Comparison of ENCODE assay signal across 11 cellular contexts in genomic region chr4:7973545-7973981, GRCh38. TPM values are rescaled to one million over a fixed set of nuclear protein-coding genes. Genes with fewer than 3 reads are reported as not detected.
DNase-seq lines count a peak whose midpoint lies in the region; TF ChIP-seq lines count a peak whose summit lies in the region.
"Had no signal": no experiment of that assay in that cellular context is flagged by ENCODE, and none has a peak within 500 bp of the region (broad histone marks: within the 10 kb centered on the region; RNA-seq: fewer than 3 reads in every experiment).

No MANE protein-coding gene starts in this region.

- in situ Hi-C loops in astrocyte of the spinal cord (cut with HindIII; ENCODE audit: low sequenced_read_pairs): no loop called here

- TF ChIP-seq CTCF in astrocyte of the spinal cord (IDR thresholded peaks at IDR 0.05; ENCODE audit: low read depth, low read length): no peak

- H3K4me3 ChIP-seq in astrocyte of the spinal cord (ENCODE audit: low read depth, low read length): no peak overlapping the region
- H3K4me3 ChIP-seq: SK-N-MC had no signal

- peak; percentile 30 for DNase-seq in stimulated activated CD4-positive, alpha-beta T cell treated with anti-CD3 and anti-CD28 coated beads, Interleukin-1b, Interleukin-23, amount 100 ng/mL, for 48 hours
- no peak for DNase-seq in stimulated activated CD4-positive, alpha-beta T cell treated with anti-CD3 and anti-CD28 coated beads, Interleukin-15, amount 100 ng/mL, for 24 hours
- peak; percentile 70 for DNase-seq in astrocyte of the spinal cord (ENCODE audit: low read depth, low spot score)
- peak; percentile 77 for DNase-seq in iris pigment epithelial cell (ENCODE audit: low read depth)
- DNase-seq in NCI-H2171 (lab: John Stamatoyannopoulos, UW): no peak
- DNase-seq in cerebellum (ENCODE audit: low spot score): no peak
- DNase-seq in pons (ENCODE audit: low spot score): no peak
- no peak for DNase-seq in NCI-H2227 treated with DMSO at 0.1 percent for 48 hours (lab: John Stamatoyannopoulos, UW)
- DNase-seq: endodermal cell; stimulated activated naive CD4-positive, alpha-beta T cell treated with Interleukin-2 at 50 U/mL for 16 hours had no signal

RNA-seq across cellular contexts. Expression of gene AFAP1, which starts 33.9 kb away (rescaled TPM):
- 74.6 TPM for total RNA-seq in cerebellum

Comparison
In these comparisons a context has a peak if more than half of its experiments do, and no peak if none do; other contexts are left out.
1. DNase-seq: peak in stimulated activated CD4-positive, alpha-beta T cell treated with anti-CD3 and anti-CD28 coated beads, Interleukin-1b, Interleukin-23, amount 100 ng/mL, for 48 hours (single experiment), astrocyte of the spinal cord (single experiment) and iris pigment epithelial cell (single experiment); none in stimulated activated CD4-positive, alpha-beta T cell treated with anti-CD3 and anti-CD28 coated beads, Interleukin-15, amount 100 ng/mL, for 24 hours (single experiment), NCI-H2171 (single experiment), cerebellum (single experiment), pons (single experiment) and NCI-H2227 treated with DMSO at 0.1 percent for 48 hours (single experiment).